Comparison of ENCODE assay signal across 27 cellular contexts in genomic region chr7:91492317-91492716, GRCh38.
"Had no signal": no experiment of that assay in that cellular context is flagged by ENCODE, and none has a peak within 500 bp of the region (broad histone marks: within the 10 kb centered on the region; RNA-seq: fewer than 3 reads in every experiment).

No MANE protein-coding gene starts in this region.

- DNase-seq: colonic mucosa; cortex of kidney; dermis blood vessel endothelial cell; dorsolateral prefrontal cortex; effector CD4-positive, alpha-beta T cell; effector CD8-positive, alpha-beta T cell; effector memory CD4-positive, alpha-beta T cell; effector memory CD8-positive, alpha-beta T cell; endodermal cell; erythroblast; esophagus squamous epithelium; foreskin keratinocyte; foreskin melanocyte; gastrocnemius medialis; glutamatergic neuron; head of caudate nucleus; heart left ventricle; heart right ventricle had no signal

- FAIRE-seq: colon, endometrium, endothelial cell of umbilical vein, frontal cortex had no signal

- H3K4me3 ChIP-seq: colonic mucosa, coronary artery, dorsolateral prefrontal cortex, esophagus muscularis mucosa, esophagus squamous epithelium, gastrocnemius medialis, gastroesophageal sphincter, heart left ventricle, heart right ventricle had no signal

- H3K36me3 ChIP-seq: colonic mucosa, esophagus muscularis mucosa, esophagus squamous epithelium, gastrocnemius medialis, gastroesophageal sphincter, heart left ventricle, heart right ventricle had no signal

- H3K4me1 ChIP-seq: colonic mucosa, esophagus muscularis mucosa, esophagus squamous epithelium, foreskin keratinocyte, gastrocnemius medialis, gastroesophageal sphincter, heart left ventricle, heart right ventricle had no signal

- ATAC-seq: effector memory CD8-positive, alpha-beta T cell; esophagus mucosa; foreskin keratinocyte; gastrocnemius medialis; gastroesophageal sphincter; heart left ventricle; heart right ventricle had no signal

- H3K27me3 ChIP-seq: colonic mucosa, dorsolateral prefrontal cortex, esophagus muscularis mucosa, esophagus squamous epithelium, foreskin keratinocyte, gastrocnemius medialis, gastroesophageal sphincter, heart left ventricle, heart right ventricle had no signal

- H3K27ac ChIP-seq: colonic mucosa, coronary artery, dorsolateral prefrontal cortex, epithelial cell of prostate, esophagus muscularis mucosa, esophagus squamous epithelium, foreskin keratinocyte, gastrocnemius medialis, gastroesophageal sphincter, heart left ventricle, heart right ventricle had no signal

- H3K9me3 ChIP-seq: colonic mucosa, esophagus muscularis mucosa, gastrocnemius medialis had no signal
